ENCODE assay signal across 33 cellular contexts in genomic region chr3:117434881-117435412, GRCh38.
"Had no signal": no experiment of that assay in that cellular context is flagged by ENCODE, and none has a peak within 500 bp of the region (broad histone marks: within the 10 kb centered on the region; RNA-seq: fewer than 3 reads in every experiment).

No MANE protein-coding gene starts in this region.

- H3K27ac ChIP-seq: adrenal gland, breast epithelium, cardiac muscle cell, colonic mucosa, epithelial cell of prostate, esophagus squamous epithelium, gastroesophageal sphincter, heart left ventricle had no signal

- H3K4me1 ChIP-seq: breast epithelium, colonic mucosa, esophagus squamous epithelium, gastroesophageal sphincter had no signal

- H3K4me3 ChIP-seq: adrenal gland, breast epithelium, cardiac muscle cell, colonic mucosa, esophagus squamous epithelium, gastroesophageal sphincter, heart left ventricle had no signal

- H3K27ac Mint-ChIP-seq: activated CD4-positive, alpha-beta memory T cell treated with anti-CD3 and anti-CD28 coated beads, Interleukin-2, amount 10 ng/mL, durations not matched to agents 7 days and 5 days; activated CD4-positive, alpha-beta T cell treated with anti-CD3 and anti-CD28 coated beads, Interleukin-2, amount 10 ng/mL, durations not matched to agents 7 days and 5 days; activated naive CD8-positive, alpha-beta T cell treated with anti-CD3 and anti-CD28 coated beads for 36 hours; activated naive CD8-positive, alpha-beta T cell treated with anti-CD3 and anti-CD28 coated beads, Interleukin-2, amount 50 U/mL, for 24 hours; activated T-cell treated with anti-CD3 and anti-CD28 coated beads, Interleukin-2, amount 50 U/mL, for 24 hours; activated T-cell treated with anti-CD3 and anti-CD28 coated beads, Interleukin-2, amount 50 U/mL, for 72 hours; T-helper 1 cell treated with Interleukin-12 subunit alpha and Interleukin-12 subunit beta and Interleukin-4 antibody, amounts not matched to agents 30 μg/mL and 1 μg/mL, for 36 hours; T-helper 2 cell treated with Interferon-gamma antibody and Interleukin-4, amounts not matched to agents 5 μg/mL and 100 μg/mL, for 36 hours had no signal

- H3K9me3 Mint-ChIP-seq: activated CD4-positive, alpha-beta memory T cell treated with anti-CD3 and anti-CD28 coated beads, Interleukin-2, amount 10 ng/mL, durations not matched to agents 7 days and 5 days; activated CD4-positive, alpha-beta T cell treated with anti-CD3 and anti-CD28 coated beads, Interleukin-2, amount 10 ng/mL, durations not matched to agents 7 days and 5 days; activated naive CD8-positive, alpha-beta T cell treated with anti-CD3 and anti-CD28 coated beads for 36 hours; activated naive CD8-positive, alpha-beta T cell treated with anti-CD3 and anti-CD28 coated beads, Interleukin-2, amount 50 U/mL, for 24 hours; brain; T-helper 1 cell treated with Interleukin-12 subunit alpha and Interleukin-12 subunit beta and Interleukin-4 antibody, amounts not matched to agents 30 μg/mL and 1 μg/mL, for 36 hours; T-helper 2 cell treated with Interferon-gamma antibody and Interleukin-4, amounts not matched to agents 5 μg/mL and 100 μg/mL, for 36 hours had no signal

- H3K36me3 Mint-ChIP-seq: activated naive CD8-positive, alpha-beta T cell treated with anti-CD3 and anti-CD28 coated beads for 36 hours; brain had no signal

- H3K36me3 ChIP-seq: adrenal gland, breast epithelium, cardiac muscle cell, colonic mucosa, esophagus squamous epithelium, gastroesophageal sphincter, heart left ventricle had no signal

- H3K27me3 Mint-ChIP-seq: activated CD4-positive, alpha-beta memory T cell treated with anti-CD3 and anti-CD28 coated beads, Interleukin-2, amount 10 ng/mL, durations not matched to agents 7 days and 5 days; activated CD4-positive, alpha-beta T cell treated with anti-CD3 and anti-CD28 coated beads, Interleukin-2, amount 10 ng/mL, durations not matched to agents 7 days and 5 days; activated naive CD8-positive, alpha-beta T cell treated with anti-CD3 and anti-CD28 coated beads for 36 hours; activated naive CD8-positive, alpha-beta T cell treated with anti-CD3 and anti-CD28 coated beads, Interleukin-2, amount 50 U/mL, for 24 hours; activated T-cell treated with anti-CD3 and anti-CD28 coated beads, Interleukin-2, amount 50 U/mL, for 24 hours; brain had no signal

- H3K4me3 Mint-ChIP-seq: activated CD4-positive, alpha-beta memory T cell treated with anti-CD3 and anti-CD28 coated beads, Interleukin-2, amount 10 ng/mL, durations not matched to agents 7 days and 5 days; activated CD4-positive, alpha-beta T cell treated with anti-CD3 and anti-CD28 coated beads, Interleukin-2, amount 10 ng/mL, durations not matched to agents 7 days and 5 days; activated naive CD8-positive, alpha-beta T cell treated with anti-CD3 and anti-CD28 coated beads for 36 hours; activated naive CD8-positive, alpha-beta T cell treated with anti-CD3 and anti-CD28 coated beads, Interleukin-2, amount 50 U/mL, for 24 hours; activated T-cell treated with anti-CD3 and anti-CD28 coated beads, Interleukin-2, amount 50 U/mL, for 24 hours; activated T-cell treated with anti-CD3 and anti-CD28 coated beads, Interleukin-2, amount 50 U/mL, for 72 hours; brain; T-helper 1 cell treated with Interleukin-12 subunit alpha and Interleukin-12 subunit beta and Interleukin-4 antibody, amounts not matched to agents 30 μg/mL and 1 μg/mL, for 36 hours; T-helper 2 cell treated with Interferon-gamma antibody and Interleukin-4, amounts not matched to agents 5 μg/mL and 100 μg/mL, for 36 hours had no signal

- DNase-seq: activated CD4-positive, alpha-beta memory T cell treated with anti-CD3 and anti-CD28 coated beads, Interleukin-2, amount 10 ng/mL, durations not matched to agents 7 days and 5 days; activated CD4-positive, alpha-beta T cell treated with anti-CD3 and anti-CD28 coated beads for 1 hour; activated CD4-positive, alpha-beta T cell treated with anti-CD3 and anti-CD28 coated beads for 4 hours; activated CD4-positive, alpha-beta T cell treated with anti-CD3 and anti-CD28 coated beads, Interleukin-2, amount 10 ng/mL, durations not matched to agents 7 days and 5 days; activated CD4-positive, alpha-beta T cell treated with anti-CD3 and anti-CD28 coated beads, Interleukin-2, amount 50 U/mL, for 4 hours; activated CD8-positive, alpha-beta memory T cell treated with anti-CD3 and anti-CD28 coated beads, Interleukin-2, amount 50 U/mL, for 48 hours; activated gamma-delta T cell; activated naive CD4-positive, alpha-beta T cell; activated naive CD4-positive, alpha-beta T cell treated with anti-CD3 and anti-CD28 coated beads, Interleukin-2, amount 50 U/mL, for 16 hours; activated naive CD8-positive, alpha-beta T cell treated with anti-CD3 and anti-CD28 coated beads for 36 hours; activated naive CD8-positive, alpha-beta T cell treated with anti-CD3 and anti-CD28 coated beads, Interleukin-2, amount 50 U/mL, for 24 hours; activated T-cell treated with anti-CD3 and anti-CD28 coated beads for 4 hours; activated T-cell treated with anti-CD3 and anti-CD28 coated beads, Interleukin-2, amount 50 U/mL, for 24 hours; activated T-cell treated with anti-CD3 and anti-CD28 coated beads, Interleukin-2, amount 50 U/mL, for 72 hours; adrenal gland; amygdala; aorta; central memory CD4-positive, alpha-beta T cell; cerebellar nuclear complex; colonic mucosa; effector CD8-positive, alpha-beta T cell; esophagus squamous epithelium; foreskin melanocyte; heart left ventricle; hypothalamus; T1000 had no signal

- H3K4me1 Mint-ChIP-seq: activated CD4-positive, alpha-beta memory T cell treated with anti-CD3 and anti-CD28 coated beads, Interleukin-2, amount 10 ng/mL, durations not matched to agents 7 days and 5 days; activated CD4-positive, alpha-beta T cell treated with anti-CD3 and anti-CD28 coated beads, Interleukin-2, amount 10 ng/mL, durations not matched to agents 7 days and 5 days; activated naive CD8-positive, alpha-beta T cell treated with anti-CD3 and anti-CD28 coated beads for 36 hours; activated naive CD8-positive, alpha-beta T cell treated with anti-CD3 and anti-CD28 coated beads, Interleukin-2, amount 50 U/mL, for 24 hours had no signal

- H3K9me3 ChIP-seq: breast epithelium, colonic mucosa, esophagus squamous epithelium, gastroesophageal sphincter, heart left ventricle had no signal

- H3K27me3 ChIP-seq: adrenal gland, breast epithelium, cardiac muscle cell, colonic mucosa, esophagus squamous epithelium, gastroesophageal sphincter, heart left ventricle had no signal

- ATAC-seq: activated naive CD8-positive, alpha-beta T cell treated with anti-CD3 and anti-CD28 coated beads, Interleukin-2, amount 50 U/mL, for 24 hours; activated T-cell treated with anti-CD3 and anti-CD28 coated beads, Interleukin-2, amount 50 U/mL, for 72 hours; gastroesophageal sphincter; heart left ventricle had no signal
